In genomic region chr6:35259194-35259945, GRCh38 we compare ENCODE assay signal across 1 cellular context.
A peak's percentile ranks its signal among the peaks of the same experiment; 100 is the strongest.
TF ChIP-seq lines count a peak whose summit lies in the region.

TSS of gene ZNF76 (plus strand) at chr6:35259735. CDS start at chr6:35281152, 21,417 bp downstream.

TF ChIP-seq in H1, 55 proteins besides CTCF, POLR2A, EP300 and RAD21 (continued from another document):
- TF ChIP-seq CHD1 (IDR thresholded peaks at IDR 0.05; ENCODE audit: low read depth, low read length) = no peak
- no peak for TF ChIP-seq CBX5 (IDR thresholded peaks at IDR 0.05; ENCODE audit: low read depth, low read length)
- peak; percentile 99 for TF ChIP-seq ATF3 (IDR thresholded peaks at IDR 0.05; ENCODE audit: insufficient read depth, low read depth, low read length)
- TF ChIP-seq BRCA1 (IDR thresholded peaks at IDR 0.05; ENCODE audit: low read depth, low read length) = no peak; the same call in 1 of the 2 replicates
- TF ChIP-seq TAF7 (optimal IDR thresholded peaks at IDR 0.05; ENCODE audit: borderline replicate concordance, low read depth, low read length) = no peak
- TF ChIP-seq SIX5 (IDR thresholded peaks at IDR 0.05; ENCODE audit: low read depth, low read length) = no peak
- no peak for TF ChIP-seq ATF2 (IDR thresholded peaks at IDR 0.05; ENCODE audit: low read length)
- no peak for TF ChIP-seq ZNF274 (IDR thresholded peaks at IDR 0.05; ENCODE audit: borderline replicate concordance, extremely low read depth, low read length)
- TF ChIP-seq MAX (IDR thresholded peaks at IDR 0.05) = peak; percentile 40
- TF ChIP-seq CREB1 (IDR thresholded peaks at IDR 0.05) = peak; percentile 96
- TF ChIP-seq SIN3A (conservative IDR thresholded peaks at IDR 0.05 in 1 of 2, IDR thresholded peaks at IDR 0.05 in 1 of 2; ENCODE audit: low read depth in 1 of 2, low read length in 2 of 2) = peak in 1 of 2 experiments; percentile 89; a peak in 2 of 4 replicates
- TF ChIP-seq JUN (IDR thresholded peaks at IDR 0.05; ENCODE audit: low read depth, low read length) = no peak
- TF ChIP-seq NANOG (IDR thresholded peaks at IDR 0.05; ENCODE audit: insufficient read depth, low read depth, low read length, poor library complexity, severe bottlenecking) = peak; percentile 35
- TF ChIP-seq CHD2 (IDR thresholded peaks at IDR 0.05; ENCODE audit: low read length) = peak; percentile 60; the same call in 1 of the 2 replicates
- TF ChIP-seq EGR1 (IDR thresholded peaks at IDR 0.05; ENCODE audit: borderline replicate concordance, low read depth, low read length) = peak; percentile 61; the same call in 1 of the 2 replicates
- peak; percentile 95 for TF ChIP-seq RBBP5 (IDR thresholded peaks at IDR 0.05; ENCODE audit: borderline replicate concordance, low read depth, low read length)
- TF ChIP-seq RXRA (IDR thresholded peaks at IDR 0.05; ENCODE audit: insufficient read depth, low read depth, low read length) = peak; percentile 57; the same call in 1 of the 2 replicates
- TF ChIP-seq KDM1A (IDR thresholded peaks at IDR 0.05; ENCODE audit: borderline replicate concordance, low read length) = peak; percentile 98
- peak; percentile 49 for TF ChIP-seq KDM4A (IDR thresholded peaks at IDR 0.05; ENCODE audit: low read depth, low read length, severe bottlenecking)
- peak; percentile 85 for TF ChIP-seq JUND (IDR thresholded peaks at IDR 0.05; ENCODE audit: low read length)
- TF ChIP-seq PHF8 (conservative IDR thresholded peaks at IDR 0.05; ENCODE audit: low read depth, low read length) = peak; percentile 100
- TF ChIP-seq MAFK (IDR thresholded peaks at IDR 0.05; ENCODE audit: low read depth, low read length) = no peak
- TF ChIP-seq SUZ12 (IDR thresholded peaks at IDR 0.05; ENCODE audit: low read length) = no peak
- TF ChIP-seq SRF (IDR thresholded peaks at IDR 0.05; ENCODE audit: low read depth, low read length) = peak; percentile 84
- no peak for TF ChIP-seq SAP30 (IDR thresholded peaks at IDR 0.05; ENCODE audit: insufficient read depth, insufficient replicate concordance, low read length)
- TF ChIP-seq SP1 (IDR thresholded peaks at IDR 0.05; ENCODE audit: low read depth, low read length) = peak; percentile 73
- peak; percentile 48 for TF ChIP-seq TAF1 (IDR thresholded peaks at IDR 0.05; ENCODE audit: low read depth, low read length)
- no peak for TF ChIP-seq SIRT6 (IDR thresholded peaks at IDR 0.05; ENCODE audit: low read length)
- no peak for TF ChIP-seq POU5F1 (IDR thresholded peaks at IDR 0.05; ENCODE audit: low read depth, low read length)
- no peak for TF ChIP-seq GABPA (IDR thresholded peaks at IDR 0.05; ENCODE audit: borderline replicate concordance, insufficient read depth, low read length)
- no peak; the same call in 1 of the 2 replicates for TF ChIP-seq SP4 (IDR thresholded peaks at IDR 0.05; ENCODE audit: low read length)
- TF ChIP-seq FOSL1 (IDR thresholded peaks at IDR 0.05; ENCODE audit: insufficient read depth, low read depth, low read length) = no peak
- TF ChIP-seq RNF2 (IDR thresholded peaks at IDR 0.05; ENCODE audit: borderline replicate concordance, low read depth, low read length, missing control alignments, poor library complexity, severe bottlenecking) = no peak
- no peak for TF ChIP-seq GTF2F1 (IDR thresholded peaks at IDR 0.05; ENCODE audit: borderline replicate concordance, low read depth, low read length)
- no peak for TF ChIP-seq SP2 (IDR thresholded peaks at IDR 0.05; ENCODE audit: low read length)
- TF ChIP-seq USF2 (IDR thresholded peaks at IDR 0.05; ENCODE audit: low read length) = no peak
- TF ChIP-seq YY1 (IDR thresholded peaks at IDR 0.05; ENCODE audit: low read depth, low read length) = peak; percentile 89
- TF ChIP-seq HDAC6 (IDR thresholded peaks at IDR 0.05; ENCODE audit: low read depth, low read length) = no peak
- no peak for TF ChIP-seq EZH2 (IDR thresholded peaks at IDR 0.05; ENCODE audit: low read depth, low read length, severe bottlenecking)
- TF ChIP-seq HDAC2 (IDR thresholded peaks at IDR 0.05; ENCODE audit: borderline replicate concordance in 1 of 2, low read depth in 2 of 2, low read length in 2 of 2) = peak in 1 of 2 experiments; percentile 98; a peak in 3 of 4 replicates
- peak; percentile 60; the same call in 1 of the 2 replicates for TF ChIP-seq TEAD4 (IDR thresholded peaks at IDR 0.05; ENCODE audit: low read depth, low read length)
- TF ChIP-seq BCL11A (IDR thresholded peaks at IDR 0.05; ENCODE audit: low read depth in 2 of 2, low read length in 2 of 2) = no peak
- TF ChIP-seq CBX8 (IDR thresholded peaks at IDR 0.05; ENCODE audit: borderline replicate concordance, low read depth, low read length) = no peak
- TF ChIP-seq CHD7 (IDR thresholded peaks at IDR 0.05; ENCODE audit: insufficient replicate concordance, low read length) = no peak
- peak; percentile 17 for TF ChIP-seq TBP (IDR thresholded peaks at IDR 0.05; ENCODE audit: low read depth, low read length)
- peak; percentile 51 for TF ChIP-seq POLR2AphosphoS5 (IDR thresholded peaks at IDR 0.05; ENCODE audit: low read depth, low read length)
- no peak for TF ChIP-seq TCF12 (IDR thresholded peaks at IDR 0.05; ENCODE audit: low read depth, low read length)
TF ChIP-seq in H1: peak in this region for 26.
